8 cellular contexts compared by ENCODE assay signal in genomic region chr12:69739287-69740191, GRCh38. TPM values are rescaled to one million over a fixed set of nuclear protein-coding genes. Genes with fewer than 3 reads are reported as not detected.
DNase-seq lines count a peak whose midpoint lies in the region; ATAC-seq and TF ChIP-seq lines count a peak whose summit lies in the region.

No MANE protein-coding gene starts in this region.

- peak overlapping the region; percentile 81 for H3K4me3 Mint-ChIP-seq in central memory CD8-positive, alpha-beta T cell

- peak; percentile 24 for ATAC-seq in HG03060 (IDR thresholded peaks at IDR 0.05; ENCODE audit: low read depth, unreplicated experiment)
- ATAC-seq in central memory CD8-positive, alpha-beta T cell (replicated peaks; ENCODE audit: extremely low read depth, poor library complexity, severe bottlenecking), result peak; percentile 63

- no peak overlapping the region for H3K27ac Mint-ChIP-seq in central memory CD8-positive, alpha-beta T cell (ENCODE audit: low read depth)

- H3K9me3 Mint-ChIP-seq in central memory CD8-positive, alpha-beta T cell, result no peaks in the 10 kb centered on the region

- no peaks in the 10 kb centered on the region for H3K27me3 ChIP-seq in kidney epithelial cell (ENCODE audit: control insufficient read depth, insufficient read depth, low read length)

- peak overlapping the region; percentile 76 for H3K4me3 ChIP-seq in kidney epithelial cell (ENCODE audit: low read depth, low read length)

- peaks cover 3% of the 10 kb centered on the region for H3K36me3 Mint-ChIP-seq in central memory CD8-positive, alpha-beta T cell (ENCODE audit: insufficient read depth)

- no peaks in the 10 kb centered on the region for H3K27me3 Mint-ChIP-seq in central memory CD8-positive, alpha-beta T cell

- no peak for TF ChIP-seq CTCF in kidney epithelial cell (IDR thresholded peaks at IDR 0.05; ENCODE audit: insufficient read depth, low read length, poor library complexity, severe bottlenecking)

- H3K4me1 Mint-ChIP-seq in central memory CD8-positive, alpha-beta T cell, result peaks cover 17% of the 10 kb centered on the region

- DNase-seq in NCI-H1436 (lab: John Stamatoyannopoulos, UW) (peak; percentile 60), NCI-H1436 treated with DMSO at 0.1 percent for 48 hours (lab: John Stamatoyannopoulos, UW) (no peak), NCI-H2171 treated with DMSO at 0.1 percent for 48 hours (lab: John Stamatoyannopoulos, UW) (peak; percentile 68), kidney epithelial cell (ENCODE audit: low read depth) (no peak)
- peak; percentile 10 to 37 (median 22) for DNase-seq in activated CD4-positive, CD25-positive, alpha-beta regulatory T cell (lab: John Stamatoyannopoulos, UW)
- DNase-seq in central memory CD8-positive, alpha-beta T cell (ENCODE audit: low spot score in 2 of 2), result peak; percentile 46 to 47
- DNase-seq in stimulated activated CD4-positive, alpha-beta T cell treated with anti-CD3 and anti-CD28 coated beads, Interleukin-1b, Interleukin-23, amount 100 ng/mL, for 1 hour (ENCODE audit: low read depth in 2 of 2), result peak; percentile 5 to 20

- H3K36me3 ChIP-seq in kidney epithelial cell (ENCODE audit: control insufficient read depth, insufficient read depth, low read length), result no peaks in the 10 kb centered on the region

RNA-seq across cellular contexts. Expression of gene RAB3IP, which starts 0.9 kb away (rescaled TPM):
- total RNA-seq in kidney epithelial cell, result 57.1 and 83.7 TPM in 2 replicates

RNA-seq across cellular contexts. Expression of gene BEST3, which starts 40.4 kb away (rescaled TPM):
- total RNA-seq in kidney epithelial cell, result 0.14 and 1.6 TPM in 2 replicates

Comparison
In these comparisons a context has a peak if more than half of its experiments do, and no peak if none do; other contexts are left out.
1. DNase-seq: peak in NCI-H1436 (single experiment), NCI-H2171 treated with DMSO at 0.1 percent for 48 hours (single experiment), activated CD4-positive, CD25-positive, alpha-beta regulatory T cell (4 of 4), central memory CD8-positive, alpha-beta T cell (2 of 2) and stimulated activated CD4-positive, alpha-beta T cell treated with anti-CD3 and anti-CD28 coated beads, Interleukin-1b, Interleukin-23, amount 100 ng/mL, for 1 hour (2 of 2); none in NCI-H1436 treated with DMSO at 0.1 percent for 48 hours (single experiment) and kidney epithelial cell (single experiment).